In genomic region chr19:33755314-33756020, GRCh38 we compare ENCODE assay signal across 16 cellular contexts. TPM values are rescaled to one million over a fixed set of nuclear protein-coding genes. Genes with fewer than 3 reads are reported as not detected.
DNase-seq lines count a peak whose midpoint lies in the region; FAIRE-seq and TF ChIP-seq lines count a peak whose summit lies in the region.
"Had no signal": no experiment of that assay in that cellular context is flagged by ENCODE, and none has a peak within 500 bp of the region (broad histone marks: within the 10 kb centered on the region; RNA-seq: fewer than 3 reads in every experiment).

No MANE protein-coding gene starts in this region.

- H3K4me3 ChIP-seq in astrocyte (ENCODE audit: insufficient read depth, low read depth, low read length) (no peak overlapping the region), neural progenitor cell (no peak overlapping the region)

- H3K9me3 Mint-ChIP-seq in astrocyte (ENCODE audit: unreplicated experiment): peaks cover 3% of the 10 kb centered on the region
- H3K9me3 Mint-ChIP-seq in neural progenitor cell: no peaks in the 10 kb centered on the region

- no peaks in the 10 kb centered on the region for H4K20me1 ChIP-seq in astrocyte (ENCODE audit: insufficient read depth, low read length)
- H4K20me1 ChIP-seq in neural progenitor cell (ENCODE audit: low read depth): no peaks in the 10 kb centered on the region

- TF ChIP-seq CTCF in astrocyte (IDR thresholded peaks at IDR 0.05; ENCODE audit: insufficient read depth, low read depth, low read length) (no peak), neural progenitor cell (IDR thresholded peaks at IDR 0.05) (no peak)

- H3K27me3 ChIP-seq in astrocyte (ENCODE audit: insufficient read depth, low read length) (peaks cover 3% of the 10 kb centered on the region), neural progenitor cell (no peaks in the 10 kb centered on the region)

- H3K27ac ChIP-seq in astrocyte (ENCODE audit: low read depth, low read length) (no peak overlapping the region), neural progenitor cell (peak overlapping the region; percentile 63)

- H3K4me3 Mint-ChIP-seq in astrocyte (ENCODE audit: unreplicated experiment) (no peak overlapping the region), neural progenitor cell (no peak overlapping the region)

- H3K36me3 ChIP-seq in astrocyte (ENCODE audit: insufficient read depth, low read length): no peaks in the 10 kb centered on the region
- no peaks in the 10 kb centered on the region for H3K36me3 ChIP-seq in neural progenitor cell

- H3K79me2 ChIP-seq in astrocyte (ENCODE audit: insufficient read depth, low read length): no peaks in the 10 kb centered on the region
- H3K79me2 ChIP-seq in neural progenitor cell (ENCODE audit: low read depth): no peaks in the 10 kb centered on the region

- H3K27ac Mint-ChIP-seq in astrocyte (ENCODE audit: unreplicated experiment): peak overlapping the region; percentile 7
- no peak overlapping the region for H3K27ac Mint-ChIP-seq in neural progenitor cell

- H3K9me3 ChIP-seq in astrocyte (ENCODE audit: insufficient read depth, low read depth, low read length) (no peaks in the 10 kb centered on the region), neural progenitor cell (ENCODE audit: low read depth) (no peaks in the 10 kb centered on the region)

- in situ Hi-C loops in G401 (cut with HindIII; ENCODE audit: low sequenced_read_pairs): no loop called here

- no peak overlapping the region for H3K9ac ChIP-seq in astrocyte (ENCODE audit: low read length)
- H3K9ac ChIP-seq in neural progenitor cell: no peak overlapping the region

- no peaks in the 10 kb centered on the region for H3K4me1 ChIP-seq in astrocyte (ENCODE audit: insufficient read depth, low read length)
- H3K4me1 ChIP-seq in neural progenitor cell: no peaks in the 10 kb centered on the region

- no peaks in the 10 kb centered on the region for H3F3A ChIP-seq in neural progenitor cell (ENCODE audit: low read depth)

- H2AFZ ChIP-seq in astrocyte (ENCODE audit: low read depth, low read length): no peak overlapping the region
- H2AFZ ChIP-seq in neural progenitor cell (replicated peaks): no peak overlapping the region

- no peak overlapping the region for H3K4me2 ChIP-seq in astrocyte (ENCODE audit: low read length)
- no peak overlapping the region for H3K4me2 ChIP-seq in neural progenitor cell

- FAIRE-seq in astrocyte (lab: Jason Lieb, UNC): no peak

- H3K4me1 Mint-ChIP-seq in astrocyte (ENCODE audit: low read depth, unreplicated experiment) (peaks cover 7% of the 10 kb centered on the region), neural progenitor cell (peaks cover 9% of the 10 kb centered on the region)

- H3K27me3 Mint-ChIP-seq in astrocyte (ENCODE audit: low read depth, unreplicated experiment) (peaks cover 35% of the 10 kb centered on the region), neural progenitor cell (ENCODE audit: insufficient read depth, low read depth) (peaks cover 6% of the 10 kb centered on the region)

- DNase-seq in A172 (ENCODE audit: low spot score): peak; percentile 17
- peak; percentile 62 for DNase-seq in G401 (ENCODE audit: low spot score)
- no peak for DNase-seq in astrocyte (ENCODE audit: low read depth)
- DNase-seq in neural progenitor cell (ENCODE audit: low spot score): peak; percentile 30
- no peak for DNase-seq in central memory CD4-positive, alpha-beta T cell
- DNase-seq in AML-193 (lab: John Stamatoyannopoulos, UW): no peak
- DNase-seq in putamen (ENCODE audit: low spot score): no peak
- DNase-seq: ACHN, COR-L47, DMS53, HCEC 1CT, MV-4-11, NCI-H1436, NCI-H2081, NCI-H524, SHP77 had no signal

- H3K36me3 Mint-ChIP-seq in astrocyte (ENCODE audit: low read depth, unreplicated experiment) (no peaks in the 10 kb centered on the region), neural progenitor cell (no peaks in the 10 kb centered on the region)

RNA-seq across cellular contexts. Expression of gene KCTD15, which starts 41.2 kb away (rescaled TPM):
- total RNA-seq in A172 (2014; rRNA removed; shearing (Covaris generic)): 4.6 and 7.8 TPM in 2 replicates
- total RNA-seq in G401 (2014; rRNA removed; shearing (Covaris generic)): 61.4 and 98.4 TPM in 2 replicates
- 42.3 and 43.3 TPM in 2 replicates for total RNA-seq in astrocyte
- total RNA-seq in neural progenitor cell (ENCODE audit: low replicate concordance): 26.4 and 84.4 TPM in 2 replicates

Comparison
In these comparisons a context has a peak if more than half of its experiments do, and no peak if none do; other contexts are left out.
1. DNase-seq: peak in A172 (single experiment), G401 (single experiment) and neural progenitor cell (single experiment); none in astrocyte (single experiment), central memory CD4-positive, alpha-beta T cell (single experiment), AML-193 (0 of 2) and putamen (single experiment).